Comparison of ENCODE assay signal across 7 cellular contexts in genomic region chr9:34723141-34723540, GRCh38. TPM values are rescaled to one million over a fixed set of nuclear protein-coding genes. Genes with fewer than 3 reads are reported as not detected.
"Had no signal": no experiment of that assay in that cellular context is flagged by ENCODE, and none has a peak within 500 bp of the region (broad histone marks: within the 10 kb centered on the region; RNA-seq: fewer than 3 reads in every experiment).

No MANE protein-coding gene starts in this region.

- H3K4me3 ChIP-seq: K562 had no signal

- FAIRE-seq: HepG2, HTR-8/SVneo, K562 had no signal

- DNase-seq: IMR-90, KBM-7 had no signal

RNA-seq across cellular contexts. Expression of gene CCL21, which starts 13.2 kb away (rescaled TPM):
- total RNA-seq: HepG2, HT-29, HT1080, IMR-90, K562 had no signal

RNA-seq across cellular contexts. Expression of gene CCL19, which starts 32.1 kb away (rescaled TPM):
- total RNA-seq: HepG2, HT-29, HT1080, IMR-90, K562 had no signal
